Comparison of ENCODE assay signal across 9 cellular contexts in the genomic region with DNA sequence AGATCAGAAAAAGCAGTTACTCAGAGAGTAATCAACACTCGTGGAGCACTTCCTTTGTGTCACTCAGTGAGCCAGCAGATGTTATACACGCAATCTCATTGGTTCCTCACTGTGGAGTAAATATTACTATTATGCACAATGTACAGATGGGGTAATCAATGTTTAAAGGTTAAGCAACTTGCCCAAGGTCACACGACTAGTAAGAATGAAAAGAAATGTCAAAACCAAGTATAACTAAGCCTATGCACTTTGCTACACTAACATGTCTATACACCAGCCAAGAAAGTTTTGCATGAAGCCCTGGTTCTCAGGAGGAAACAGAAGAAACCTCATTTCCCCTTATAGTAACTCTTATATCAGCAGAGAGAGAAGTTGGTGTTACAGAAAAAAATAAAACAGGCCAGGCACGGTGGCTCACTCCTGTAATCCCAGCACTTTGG. TPM values are rescaled to one million over a fixed set of nuclear protein-coding genes. Genes with fewer than 3 reads are reported as not detected.
DNase-seq lines count a peak whose midpoint lies in the region; ATAC-seq and TF ChIP-seq lines count a peak whose summit lies in the region.
"Had no signal": no experiment of that assay in that cellular context is flagged by ENCODE, and none has a peak within 500 bp of the region (broad histone marks: within the 10 kb centered on the region; RNA-seq: fewer than 3 reads in every experiment).

No MANE protein-coding gene starts in this region.

- peak overlapping the region in 3 of 7 donors; percentile 0 to 37 (median 15) for H3K4me3 Mint-ChIP-seq in CD8-positive, alpha-beta memory T cell
- peak overlapping the region; percentile 69 for H3K4me3 Mint-ChIP-seq in activated naive CD8-positive, alpha-beta T cell

- H3K27ac Mint-ChIP-seq in CD8-positive, alpha-beta memory T cell: peak overlapping the region in 7 of 8 donors; percentile 47 to 78 (median 60)
- H3K27ac Mint-ChIP-seq in activated naive CD8-positive, alpha-beta T cell: peak overlapping the region; percentile 61

- H3K4me3 ChIP-seq in CD8-positive, alpha-beta memory T cell (ENCODE audit: low read length): no peak overlapping the region
- H3K4me3 ChIP-seq in BE2C (ENCODE audit: low read depth, low read length): no peak overlapping the region
- H3K4me3 ChIP-seq: body of pancreas had no signal

- peaks cover 26% of the 10 kb centered on the region for H3K4me1 ChIP-seq in CD8-positive, alpha-beta memory T cell (ENCODE audit: insufficient read depth, low read length)
- 0 out of 2 replicates have a peak, but pooled peaks cover 2% of the 10 kb centered on the region for H3K4me1 ChIP-seq in BE2C

- POLR2A ChIA-PET in CD8-positive, alpha-beta memory T cell (lab: Charles Lee): no interaction called here

- H3K36me3 Mint-ChIP-seq in CD8-positive, alpha-beta memory T cell: peaks cover 11 to 73% (median 14%) of the 10 kb centered on the region in 3 donors
- H3K36me3 Mint-ChIP-seq in activated naive CD8-positive, alpha-beta T cell: peaks cover 20% of the 10 kb centered on the region

- H3K4me1 Mint-ChIP-seq in CD8-positive, alpha-beta memory T cell: peaks cover 28 to 58% (median 41%) of the 10 kb centered on the region in 3 donors
- peaks cover 60% of the 10 kb centered on the region for H3K4me1 Mint-ChIP-seq in activated naive CD8-positive, alpha-beta T cell (ENCODE audit: low read depth)

- no peak for TF ChIP-seq CTCF in BE2C (IDR thresholded peaks at IDR 0.05; ENCODE audit: low read depth, low read length)

- H3K27ac ChIP-seq in CD8-positive, alpha-beta memory T cell (ENCODE audit: low read depth, low read length): no peak overlapping the region

- peak; percentile 38 for ATAC-seq in GM21447 (IDR thresholded peaks at IDR 0.05; ENCODE audit: unreplicated experiment)
- peak; percentile 42 for ATAC-seq in HG03565 (IDR thresholded peaks at IDR 0.05; ENCODE audit: unreplicated experiment)
- ATAC-seq in left lobe of liver: no peak
- ATAC-seq: body of pancreas had no signal

- no peaks in the 10 kb centered on the region for H3K9me3 ChIP-seq in CD8-positive, alpha-beta memory T cell (ENCODE audit: low read length)
- no peaks in the 10 kb centered on the region for H3K9me3 ChIP-seq in BE2C
- H3K9me3 ChIP-seq: body of pancreas had no signal

- peaks cover 33% of the 10 kb centered on the region for H3K36me3 ChIP-seq in CD8-positive, alpha-beta memory T cell (ENCODE audit: insufficient read depth, low read length)
- peaks cover 50% of the 10 kb centered on the region for H3K36me3 ChIP-seq in BE2C

- no peaks in the 10 kb centered on the region for H3K27me3 ChIP-seq in CD8-positive, alpha-beta memory T cell (ENCODE audit: insufficient read depth, low read length, poor library complexity, severe bottlenecking)
- no peaks in the 10 kb centered on the region for H3K27me3 ChIP-seq in BE2C
- H3K27me3 ChIP-seq: body of pancreas had no signal

- H3K9me3 Mint-ChIP-seq in CD8-positive, alpha-beta memory T cell: no peaks in the 10 kb centered on the region
- no peaks in the 10 kb centered on the region for H3K9me3 Mint-ChIP-seq in activated naive CD8-positive, alpha-beta T cell (ENCODE audit: low read depth)

- DNase-seq in CD8-positive, alpha-beta memory T cell: peak in 1 of 5 donors; percentile 17
- no peak for DNase-seq in NCI-H1092 (lab: John Stamatoyannopoulos, UW)
- DNase-seq in BE2C: no peak
- no peak for DNase-seq in left lobe of liver (ENCODE audit: low spot score)
- no peak for DNase-seq in HPDE6-E6E7 (ENCODE audit: extremely low spot score)
- DNase-seq: body of pancreas had no signal

- CTCF ChIA-PET in CD8-positive, alpha-beta memory T cell (lab: Charles Lee): no interaction called here

- H3K27me3 Mint-ChIP-seq in CD8-positive, alpha-beta memory T cell: no peaks in the 10 kb centered on the region
- H3K27me3 Mint-ChIP-seq in activated naive CD8-positive, alpha-beta T cell: no peaks in the 10 kb centered on the region

RNA-seq across cellular contexts. Expression of a gene that starts 5.4 kb away (rescaled TPM):
- 10 to 100 TPM; 31.5 to 32.8 TPM for total RNA-seq in CD8-positive, alpha-beta memory T cell
- 30.4 TPM for polyA plus RNA-seq in CD8-positive, alpha-beta memory T cell
- polyA plus RNA-seq in BE2C (2012; ENCODE audit: insufficient read depth, insufficient read length, low read depth): 30.0 TPM
- 8.2 TPM for total RNA-seq in left lobe of liver
